Comparison of ENCODE assay signal across 1 cellular context in genomic region chr6:31717499-31718222, GRCh38.
A peak's percentile ranks its signal among the peaks of the same experiment; 100 is the strongest.
TF ChIP-seq lines count a peak whose summit lies in the region.

No MANE protein-coding gene starts in this region.

TF ChIP-seq in H1, 55 proteins besides CTCF, POLR2A, EP300 and RAD21:
- peak; percentile 83 for TF ChIP-seq MAX (IDR thresholded peaks at IDR 0.05)
- no peak for TF ChIP-seq EZH2 (IDR thresholded peaks at IDR 0.05; ENCODE audit: low read depth, low read length, severe bottlenecking)
- TF ChIP-seq YY1 (IDR thresholded peaks at IDR 0.05; ENCODE audit: low read depth, low read length): peak; percentile 34; the same call in 1 of the 2 replicates
- 0 out of 2 replicates have a peak, but pooled peaks have one; percentile 12 for TF ChIP-seq EGR1 (IDR thresholded peaks at IDR 0.05; ENCODE audit: borderline replicate concordance, low read depth, low read length)
- TF ChIP-seq CREB1 (IDR thresholded peaks at IDR 0.05): peak; percentile 51; the same call in 1 of the 2 replicates
- 0 out of 4 replicates have a peak, but pooled peaks of 1 of the 2 experiments have one; percentile 45 for TF ChIP-seq HDAC2 (IDR thresholded peaks at IDR 0.05; ENCODE audit: borderline replicate concordance in 1 of 2, low read depth in 2 of 2, low read length in 2 of 2)
